In genomic region chr10:98253499-98253898, GRCh38 we compare ENCODE assay signal across 19 cellular contexts. TPM values are rescaled to one million over a fixed set of nuclear protein-coding genes. Genes with fewer than 3 reads are reported as not detected.
"Had no signal": no experiment of that assay in that cellular context is flagged by ENCODE, and none has a peak within 500 bp of the region (broad histone marks: within the 10 kb centered on the region; RNA-seq: fewer than 3 reads in every experiment).

No MANE protein-coding gene starts in this region.

- FAIRE-seq: frontal cortex, pancreas had no signal

- H3K4me3 Mint-ChIP-seq: activated CD4-positive, alpha-beta memory T cell treated with anti-CD3 and anti-CD28 coated beads for 36 hours; activated naive CD4-positive, alpha-beta T cell treated with anti-CD3 and anti-CD28 coated beads, Interleukin-2, amount 10 ng/mL, durations not matched to agents 7 days and 5 days; activated naive CD8-positive, alpha-beta T cell treated with anti-CD3 and anti-CD28 coated beads, Interleukin-2, amount 50 U/mL, for 24 hours; brain; naive thymus-derived CD8-positive, alpha-beta T cell; stimulated activated memory B cell treated with anti-CD40 and anti-IgM and Interleukin-4, amounts not matched to agents 10 μg/mL and 1 μg/mL and 100 μg/mL, for 72 hours; T-helper 1 cell treated with Interleukin-12 subunit alpha and Interleukin-12 subunit beta and Interleukin-4 antibody, amounts not matched to agents 30 μg/mL and 1 μg/mL, for 36 hours had no signal

- H3K9me3 Mint-ChIP-seq: activated CD4-positive, alpha-beta memory T cell treated with anti-CD3 and anti-CD28 coated beads for 36 hours; activated naive CD4-positive, alpha-beta T cell treated with anti-CD3 and anti-CD28 coated beads, Interleukin-2, amount 10 ng/mL, durations not matched to agents 7 days and 5 days; activated naive CD8-positive, alpha-beta T cell treated with anti-CD3 and anti-CD28 coated beads, Interleukin-2, amount 50 U/mL, for 24 hours; brain; naive thymus-derived CD8-positive, alpha-beta T cell; stimulated activated memory B cell treated with anti-CD40 and anti-IgM and Interleukin-4, amounts not matched to agents 10 μg/mL and 1 μg/mL and 100 μg/mL, for 72 hours; T-helper 1 cell treated with Interleukin-12 subunit alpha and Interleukin-12 subunit beta and Interleukin-4 antibody, amounts not matched to agents 30 μg/mL and 1 μg/mL, for 36 hours had no signal

- H3K4me3 ChIP-seq: colonic mucosa, pancreas, smooth muscle cell, testis, upper lobe of right lung had no signal

- H3K27ac ChIP-seq: colonic mucosa, pancreas, upper lobe of right lung had no signal

- H3K4me1 ChIP-seq: colonic mucosa, pancreas, upper lobe of right lung had no signal

- H3K9me3 ChIP-seq: colonic mucosa, pancreas, testis, upper lobe of right lung had no signal

- DNase-seq: activated CD4-positive, alpha-beta memory T cell treated with anti-CD3 and anti-CD28 coated beads for 36 hours; activated effector memory CD4-positive, alpha-beta T cell treated with Interleukin-2 at 50 U/mL for 16 hours; activated naive CD4-positive, alpha-beta T cell treated with anti-CD3 and anti-CD28 coated beads, Interleukin-2, amount 10 ng/mL, durations not matched to agents 7 days and 5 days; activated naive CD8-positive, alpha-beta T cell treated with anti-CD3 and anti-CD28 coated beads, Interleukin-2, amount 50 U/mL, for 24 hours; anterior cingulate cortex; colonic mucosa; head of caudate nucleus; mesendoderm; naive thymus-derived CD8-positive, alpha-beta T cell; pancreas; stimulated activated CD4-positive, alpha-beta T cell treated with anti-CD3 and anti-CD28 coated beads, Interleukin-4, amount 100 ng/mL, for 4 hours; testis; upper lobe of right lung had no signal

- H3K27me3 ChIP-seq: colonic mucosa, pancreas, testis, upper lobe of right lung had no signal

- H3K4me1 Mint-ChIP-seq: activated naive CD4-positive, alpha-beta T cell treated with anti-CD3 and anti-CD28 coated beads, Interleukin-2, amount 10 ng/mL, durations not matched to agents 7 days and 5 days; activated naive CD8-positive, alpha-beta T cell treated with anti-CD3 and anti-CD28 coated beads, Interleukin-2, amount 50 U/mL, for 24 hours; stimulated activated memory B cell treated with anti-CD40 and anti-IgM and Interleukin-4, amounts not matched to agents 10 μg/mL and 1 μg/mL and 100 μg/mL, for 72 hours had no signal

- H3K27ac Mint-ChIP-seq: activated CD4-positive, alpha-beta memory T cell treated with anti-CD3 and anti-CD28 coated beads for 36 hours; activated naive CD4-positive, alpha-beta T cell treated with anti-CD3 and anti-CD28 coated beads, Interleukin-2, amount 10 ng/mL, durations not matched to agents 7 days and 5 days; activated naive CD8-positive, alpha-beta T cell treated with anti-CD3 and anti-CD28 coated beads, Interleukin-2, amount 50 U/mL, for 24 hours; stimulated activated memory B cell treated with anti-CD40 and anti-IgM and Interleukin-4, amounts not matched to agents 10 μg/mL and 1 μg/mL and 100 μg/mL, for 72 hours; T-helper 1 cell treated with Interleukin-12 subunit alpha and Interleukin-12 subunit beta and Interleukin-4 antibody, amounts not matched to agents 30 μg/mL and 1 μg/mL, for 36 hours had no signal

- H3K36me3 ChIP-seq: colonic mucosa had no signal

- H3K4me2 ChIP-seq: smooth muscle cell had no signal

- ATAC-seq: activated naive CD8-positive, alpha-beta T cell treated with anti-CD3 and anti-CD28 coated beads, Interleukin-2, amount 50 U/mL, for 24 hours; naive thymus-derived CD8-positive, alpha-beta T cell; sciatic nerve; stimulated activated memory B cell treated with anti-CD40 and anti-IgM and Interleukin-4, amounts not matched to agents 10 μg/mL and 1 μg/mL and 100 μg/mL, for 72 hours; upper lobe of right lung had no signal

- H3K27me3 Mint-ChIP-seq: activated CD4-positive, alpha-beta memory T cell treated with anti-CD3 and anti-CD28 coated beads for 36 hours; activated naive CD4-positive, alpha-beta T cell treated with anti-CD3 and anti-CD28 coated beads, Interleukin-2, amount 10 ng/mL, durations not matched to agents 7 days and 5 days; activated naive CD8-positive, alpha-beta T cell treated with anti-CD3 and anti-CD28 coated beads, Interleukin-2, amount 50 U/mL, for 24 hours; brain; naive thymus-derived CD8-positive, alpha-beta T cell; stimulated activated memory B cell treated with anti-CD40 and anti-IgM and Interleukin-4, amounts not matched to agents 10 μg/mL and 1 μg/mL and 100 μg/mL, for 72 hours had no signal

RNA-seq across cellular contexts. Expression of gene LOXL4, which starts 14.5 kb away (rescaled TPM):
- total RNA-seq: activated CD4-positive, alpha-beta memory T cell treated with anti-CD3 and anti-CD28 coated beads for 36 hours; frontal cortex; naive thymus-derived CD8-positive, alpha-beta T cell had no signal
